Comparison of ENCODE assay signal across 15 cellular contexts in genomic region chr1:4310396-4310923, GRCh38.
DNase-seq lines count a peak whose midpoint lies in the region; ATAC-seq and TF ChIP-seq lines count a peak whose summit lies in the region.
"Had no signal": no experiment of that assay in that cellular context is flagged by ENCODE, and none has a peak within 500 bp of the region (broad histone marks: within the 10 kb centered on the region; RNA-seq: fewer than 3 reads in every experiment).

No MANE protein-coding gene starts in this region.

- intact Hi-C loops in activated T-helper 1 cell treated with anti-CD3 and anti-CD28 coated beads, Interleukin-12 subunit alpha, Interleukin-12 subunit beta, Interleukin-2, Interleukin-4 antibody, amounts not matched to agents 30 ng/mL and 10 ng/mL and 1 ng/mL, durations not matched to agents 14 hours and 24 hours and 36 hours (cut with micrococcal nuclease): no loop called here

- H3K4me3 ChIP-seq in BLaER1 (no peak overlapping the region; the same call in 1 of the 2 replicates), coronary artery (no peak overlapping the region)
- H3K4me3 ChIP-seq: HAP-1 had no signal

- H3K36me3 ChIP-seq in BLaER1: no peaks in the 10 kb centered on the region
- H3K36me3 ChIP-seq: HAP-1 had no signal

- peaks cover 20% of the 10 kb centered on the region for H3K9me3 Mint-ChIP-seq in stimulated activated memory B cell treated with anti-CD40 and anti-IgM and Interleukin-4, amounts not matched to agents 10 μg/mL and 1 μg/mL and 100 μg/mL, for 72 hours
- H3K9me3 Mint-ChIP-seq in activated T-helper 1 cell treated with anti-CD3 and anti-CD28 coated beads, Interleukin-12 subunit alpha, Interleukin-12 subunit beta, Interleukin-2, Interleukin-4 antibody, amounts not matched to agents 30 ng/mL and 10 ng/mL and 1 ng/mL, durations not matched to agents 14 hours and 24 hours and 36 hours: peaks cover 22% of the 10 kb centered on the region
- peaks cover 0 to 11% (median 3%) of the 10 kb centered on the region in 6 donors for H3K9me3 Mint-ChIP-seq in immature natural killer cell

- DNase-seq in coronary artery (ENCODE audit: low spot score) (peak; percentile 22), immature natural killer cell (no peak), ureter (ENCODE audit: low spot score) (no peak)
- DNase-seq in activated T-helper 1 cell treated with anti-CD3 and anti-CD28 coated beads, Interleukin-12 subunit alpha, Interleukin-12 subunit beta, Interleukin-2, Interleukin-4 antibody, amounts not matched to agents 30 ng/mL and 10 ng/mL and 1 ng/mL, durations not matched to agents 14 hours and 24 hours and 36 hours (ENCODE audit: low spot score): no peak
- DNase-seq: ACHN; CD4-positive, alpha-beta memory T cell; DMS79; EL; GOT3; IMR-90 had no signal

- no peak overlapping the region for H3K27ac ChIP-seq in BLaER1
- no peak overlapping the region for H3K27ac ChIP-seq in coronary artery
- H3K27ac ChIP-seq: C4-2B had no signal

- H3K27ac Mint-ChIP-seq in stimulated activated memory B cell treated with anti-CD40 and anti-IgM and Interleukin-4, amounts not matched to agents 10 μg/mL and 1 μg/mL and 100 μg/mL, for 72 hours: no peak overlapping the region
- H3K27ac Mint-ChIP-seq in activated T-helper 1 cell treated with anti-CD3 and anti-CD28 coated beads, Interleukin-12 subunit alpha, Interleukin-12 subunit beta, Interleukin-2, Interleukin-4 antibody, amounts not matched to agents 30 ng/mL and 10 ng/mL and 1 ng/mL, durations not matched to agents 14 hours and 24 hours and 36 hours: no peak overlapping the region
- no peak overlapping the region for H3K27ac Mint-ChIP-seq in immature natural killer cell
- H3K27ac Mint-ChIP-seq: CD4-positive, alpha-beta memory T cell had no signal

- no peak overlapping the region for H3K4me3 Mint-ChIP-seq in stimulated activated memory B cell treated with anti-CD40 and anti-IgM and Interleukin-4, amounts not matched to agents 10 μg/mL and 1 μg/mL and 100 μg/mL, for 72 hours
- H3K4me3 Mint-ChIP-seq in activated T-helper 1 cell treated with anti-CD3 and anti-CD28 coated beads, Interleukin-12 subunit alpha, Interleukin-12 subunit beta, Interleukin-2, Interleukin-4 antibody, amounts not matched to agents 30 ng/mL and 10 ng/mL and 1 ng/mL, durations not matched to agents 14 hours and 24 hours and 36 hours: no peak overlapping the region
- no peak overlapping the region for H3K4me3 Mint-ChIP-seq in immature natural killer cell
- H3K4me3 Mint-ChIP-seq: CD4-positive, alpha-beta memory T cell had no signal

- H3K4me2 ChIP-seq in BLaER1: peak overlapping the region; percentile 78

- H3K9ac ChIP-seq in BLaER1: no peak overlapping the region

- no peaks in the 10 kb centered on the region for H3K36me3 Mint-ChIP-seq in stimulated activated memory B cell treated with anti-CD40 and anti-IgM and Interleukin-4, amounts not matched to agents 10 μg/mL and 1 μg/mL and 100 μg/mL, for 72 hours
- H3K36me3 Mint-ChIP-seq in activated T-helper 1 cell treated with anti-CD3 and anti-CD28 coated beads, Interleukin-12 subunit alpha, Interleukin-12 subunit beta, Interleukin-2, Interleukin-4 antibody, amounts not matched to agents 30 ng/mL and 10 ng/mL and 1 ng/mL, durations not matched to agents 14 hours and 24 hours and 36 hours (ENCODE audit: low read depth): no peaks in the 10 kb centered on the region
- H3K36me3 Mint-ChIP-seq in immature natural killer cell: no peaks in the 10 kb centered on the region
- H3K36me3 Mint-ChIP-seq: CD4-positive, alpha-beta memory T cell had no signal

- ATAC-seq in GM19043 (IDR thresholded peaks at IDR 0.05; ENCODE audit: low read depth, unreplicated experiment): peak; percentile 22
- ATAC-seq in stimulated activated memory B cell treated with anti-CD40 and anti-IgM and Interleukin-4, amounts not matched to agents 10 μg/mL and 1 μg/mL and 100 μg/mL, for 72 hours: peak; percentile 22

- peaks cover 9% of the 10 kb centered on the region for H3K4me1 Mint-ChIP-seq in stimulated activated memory B cell treated with anti-CD40 and anti-IgM and Interleukin-4, amounts not matched to agents 10 μg/mL and 1 μg/mL and 100 μg/mL, for 72 hours
- no peaks in the 10 kb centered on the region for H3K4me1 Mint-ChIP-seq in activated T-helper 1 cell treated with anti-CD3 and anti-CD28 coated beads, Interleukin-12 subunit alpha, Interleukin-12 subunit beta, Interleukin-2, Interleukin-4 antibody, amounts not matched to agents 30 ng/mL and 10 ng/mL and 1 ng/mL, durations not matched to agents 14 hours and 24 hours and 36 hours (ENCODE audit: low read depth)
- H3K4me1 Mint-ChIP-seq in immature natural killer cell: no peaks in the 10 kb centered on the region
- H3K4me1 Mint-ChIP-seq: CD4-positive, alpha-beta memory T cell had no signal

- peaks cover 29% of the 10 kb centered on the region for H3K4me1 ChIP-seq in BLaER1
- H3K4me1 ChIP-seq: HAP-1 had no signal

- H3K9me3 ChIP-seq in BLaER1: peaks cover 61% of the 10 kb centered on the region
- H3K9me3 ChIP-seq: HAP-1 had no signal

- peaks cover 15% of the 10 kb centered on the region for H3K27me3 Mint-ChIP-seq in stimulated activated memory B cell treated with anti-CD40 and anti-IgM and Interleukin-4, amounts not matched to agents 10 μg/mL and 1 μg/mL and 100 μg/mL, for 72 hours
- peaks cover 2% of the 10 kb centered on the region for H3K27me3 Mint-ChIP-seq in activated T-helper 1 cell treated with anti-CD3 and anti-CD28 coated beads, Interleukin-12 subunit alpha, Interleukin-12 subunit beta, Interleukin-2, Interleukin-4 antibody, amounts not matched to agents 30 ng/mL and 10 ng/mL and 1 ng/mL, durations not matched to agents 14 hours and 24 hours and 36 hours (ENCODE audit: insufficient read depth)
- peaks cover 2 to 11% (median 5%) of the 10 kb centered on the region in 3 donors for H3K27me3 Mint-ChIP-seq in immature natural killer cell (ENCODE audit: low read depth in 3 of 3)

- TF ChIP-seq CTCF in coronary artery (IDR thresholded peaks at IDR 0.05): no peak

- H3K27me3 ChIP-seq in BLaER1: no peaks in the 10 kb centered on the region

- no peaks in the 10 kb centered on the region for H4K20me1 ChIP-seq in BLaER1
